In the genomic region with DNA sequence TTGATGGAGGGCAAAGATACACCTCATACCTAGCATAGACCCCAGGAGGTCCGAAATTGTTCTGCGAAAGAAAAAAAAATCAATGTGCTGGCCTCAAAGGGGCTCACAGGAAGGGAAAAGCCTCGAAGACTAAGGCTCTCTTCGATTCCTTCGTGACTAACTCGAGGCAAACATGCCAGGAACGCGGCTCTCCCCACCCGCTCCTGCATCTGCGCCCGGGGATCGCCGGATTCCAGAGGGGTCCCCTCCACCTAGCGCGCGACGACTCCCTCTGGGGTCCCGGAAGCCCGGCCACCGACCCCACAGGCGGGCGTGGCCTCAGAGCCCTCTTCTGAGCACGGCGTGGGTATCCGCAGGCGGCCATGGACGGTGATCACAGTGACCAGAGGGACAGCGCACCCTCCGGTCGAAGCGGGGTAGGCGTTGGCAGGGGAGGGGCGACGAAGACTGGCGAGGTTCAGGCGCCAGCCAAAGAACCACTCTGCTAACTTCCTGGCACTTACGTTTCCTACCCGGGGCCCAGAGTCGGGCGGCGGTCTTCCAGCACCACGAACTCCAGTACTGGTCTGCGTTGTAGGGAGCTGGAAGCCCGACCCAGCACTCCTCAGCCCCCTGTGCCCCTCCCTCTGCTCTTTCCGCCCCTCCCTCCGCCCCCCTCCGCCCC, we compare ENCODE assay signal across 1 cellular context.
TF ChIP-seq lines count a peak whose summit lies in the region.

No MANE protein-coding gene starts in this region.

TF ChIP-seq in K562, 482 proteins besides CTCF, POLR2A, EP300 and RAD21 (continued from another document and continues in another):
- peak; percentile 31 for TF ChIP-seq ZFP36 (IDR thresholded peaks at IDR 0.05; ENCODE audit: low read depth, low read length, partially characterized antibody)
- no peak for TF ChIP-seq ARID1B (IDR thresholded peaks at IDR 0.05)
- TF ChIP-seq PURB (CRISPR knock-in tag; IDR thresholded peaks at IDR 0.05; ENCODE audit: low read depth): no peak
- no peak for TF ChIP-seq NR2C2 (CRISPR knock-in tag; IDR thresholded peaks at IDR 0.05)
- no peak; the same call in 1 of the 2 replicates for TF ChIP-seq NR2C2 (tag; IDR thresholded peaks at IDR 0.05)
- TF ChIP-seq ARNT (IDR thresholded peaks at IDR 0.05): no peak
- TF ChIP-seq NCOA4 (IDR thresholded peaks at IDR 0.05; ENCODE audit: partially characterized antibody): no peak
- no peak for TF ChIP-seq PHF20 (IDR thresholded peaks at IDR 0.05; ENCODE audit: partially characterized antibody)
- no peak for TF ChIP-seq FOS (IDR thresholded peaks at IDR 0.05; ENCODE audit: extremely low read depth, insufficient read length)
- 0 out of 4 replicates have a peak, but pooled peaks of 1 of the 2 experiments have one; percentile 22 for TF ChIP-seq ZMIZ1 (IDR thresholded peaks at IDR 0.05; ENCODE audit: low read depth in 2 of 2, low read length in 2 of 2)
- TF ChIP-seq RBBP5 (IDR thresholded peaks at IDR 0.05; ENCODE audit: borderline replicate concordance, insufficient read depth, low read length, poor library complexity, severe bottlenecking): no peak
- TF ChIP-seq COPS2 (conservative IDR thresholded peaks at IDR 0.05): no peak
- TF ChIP-seq SAFB (IDR thresholded peaks at IDR 0.05; ENCODE audit: borderline replicate concordance, low read depth, low read length): no peak
- TF ChIP-seq NFIC (IDR thresholded peaks at IDR 0.05): peak; percentile 46
- TF ChIP-seq SOX6 (IDR thresholded peaks at IDR 0.05): no peak
- TF ChIP-seq SMARCE1 (IDR thresholded peaks at IDR 0.05): 0 out of 2 replicates have a peak, but pooled peaks have one; percentile 19
- peak; percentile 80 for TF ChIP-seq PHF8 (IDR thresholded peaks at IDR 0.05; ENCODE audit: borderline replicate concordance, low read length)
- no peak for TF ChIP-seq CHD7 (IDR thresholded peaks at IDR 0.05; ENCODE audit: low read depth, low read length)
- TF ChIP-seq LARP7 (IDR thresholded peaks at IDR 0.05): no peak
- TF ChIP-seq FOXJ2 (tag; IDR thresholded peaks at IDR 0.05): no peak
- TF ChIP-seq NR0B1 (IDR thresholded peaks at IDR 0.05; ENCODE audit: partially characterized antibody): no peak
- TF ChIP-seq TBP (optimal IDR thresholded peaks at IDR 0.05; ENCODE audit: low read depth, low read length): peak; percentile 57
- TF ChIP-seq TAF15 (IDR thresholded peaks at IDR 0.05; ENCODE audit: low read depth, low read length): no peak
- TF ChIP-seq CGGBP1 (CRISPR knock-in tag; IDR thresholded peaks at IDR 0.05): no peak; the same call in 1 of the 2 replicates
- no peak for TF ChIP-seq ARID3A (IDR thresholded peaks at IDR 0.05; ENCODE audit: borderline replicate concordance, low read depth, low read length)
- no peak for TF ChIP-seq ZBTB8A (IDR thresholded peaks at IDR 0.05; ENCODE audit: partially characterized antibody)
- no peak for TF ChIP-seq CC2D1A (IDR thresholded peaks at IDR 0.05)
- TF ChIP-seq GATAD2B (IDR thresholded peaks at IDR 0.05; ENCODE audit: borderline replicate concordance): no peak
- TF ChIP-seq NCOR1 (IDR thresholded peaks at IDR 0.05): no peak
- TF ChIP-seq, protein P1, sequence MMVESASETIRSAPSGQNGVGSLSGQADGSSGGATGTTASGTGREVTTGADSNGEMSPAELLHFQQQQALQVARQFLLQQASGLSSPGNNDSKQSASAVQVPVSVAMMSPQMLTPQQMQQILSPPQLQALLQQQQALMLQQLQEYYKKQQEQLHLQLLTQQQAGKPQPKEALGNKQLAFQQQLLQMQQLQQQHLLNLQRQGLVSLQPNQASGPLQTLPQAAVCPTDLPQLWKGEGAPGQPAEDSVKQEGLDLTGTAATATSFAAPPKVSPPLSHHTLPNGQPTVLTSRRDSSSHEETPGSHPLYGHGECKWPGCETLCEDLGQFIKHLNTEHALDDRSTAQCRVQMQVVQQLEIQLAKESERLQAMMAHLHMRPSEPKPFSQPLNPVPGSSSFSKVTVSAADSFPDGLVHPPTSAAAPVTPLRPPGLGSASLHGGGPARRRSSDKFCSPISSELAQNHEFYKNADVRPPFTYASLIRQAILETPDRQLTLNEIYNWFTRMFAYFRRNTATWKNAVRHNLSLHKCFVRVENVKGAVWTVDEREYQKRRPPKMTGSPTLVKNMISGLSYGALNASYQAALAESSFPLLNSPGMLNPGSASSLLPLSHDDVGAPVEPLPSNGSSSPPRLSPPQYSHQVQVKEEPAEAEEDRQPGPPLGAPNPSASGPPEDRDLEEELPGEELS (CRISPR knock-in tag; IDR thresholded peaks at IDR 0.05; ENCODE audit: borderline replicate concordance): no peak
- TF ChIP-seq RB1 (IDR thresholded peaks at IDR 0.05; ENCODE audit: low read depth): no peak
- TF ChIP-seq EWSR1 (IDR thresholded peaks at IDR 0.05; ENCODE audit: borderline replicate concordance, low read depth, partially characterized antibody): no peak
- TF ChIP-seq NEUROD1 (IDR thresholded peaks at IDR 0.05; ENCODE audit: borderline replicate concordance, low read depth, low read length, partially characterized antibody): no peak
- TF ChIP-seq SRSF3 (IDR thresholded peaks at IDR 0.05; ENCODE audit: insufficient read depth, low read length): no peak
- no peak for TF ChIP-seq NCOA2 (IDR thresholded peaks at IDR 0.05; ENCODE audit: partially characterized antibody in 2 of 2)
- no peak for TF ChIP-seq NCOA1 (IDR thresholded peaks at IDR 0.05; ENCODE audit: low read depth)
- TF ChIP-seq, protein P2, sequence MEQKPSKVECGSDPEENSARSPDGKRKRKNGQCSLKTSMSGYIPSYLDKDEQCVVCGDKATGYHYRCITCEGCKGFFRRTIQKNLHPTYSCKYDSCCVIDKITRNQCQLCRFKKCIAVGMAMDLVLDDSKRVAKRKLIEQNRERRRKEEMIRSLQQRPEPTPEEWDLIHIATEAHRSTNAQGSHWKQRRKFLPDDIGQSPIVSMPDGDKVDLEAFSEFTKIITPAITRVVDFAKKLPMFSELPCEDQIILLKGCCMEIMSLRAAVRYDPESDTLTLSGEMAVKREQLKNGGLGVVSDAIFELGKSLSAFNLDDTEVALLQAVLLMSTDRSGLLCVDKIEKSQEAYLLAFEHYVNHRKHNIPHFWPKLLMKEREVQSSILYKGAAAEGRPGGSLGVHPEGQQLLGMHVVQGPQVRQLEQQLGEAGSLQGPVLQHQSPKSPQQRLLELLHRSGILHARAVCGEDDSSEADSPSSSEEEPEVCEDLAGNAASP (IDR thresholded peaks at IDR 0.05): no peak
- no peak for TF ChIP-seq LEF1 (IDR thresholded peaks at IDR 0.05)
